ENCODE assay signal across 1 cellular context in genomic region chr13:31540316-31540715, GRCh38.
TF ChIP-seq lines count a peak whose summit lies in the region.

No MANE protein-coding gene starts in this region.

TF ChIP-seq in GM23338, 12 proteins besides CTCF, POLR2A, EP300 and RAD21 (continued from another document):
- TF ChIP-seq, protein P1, sequence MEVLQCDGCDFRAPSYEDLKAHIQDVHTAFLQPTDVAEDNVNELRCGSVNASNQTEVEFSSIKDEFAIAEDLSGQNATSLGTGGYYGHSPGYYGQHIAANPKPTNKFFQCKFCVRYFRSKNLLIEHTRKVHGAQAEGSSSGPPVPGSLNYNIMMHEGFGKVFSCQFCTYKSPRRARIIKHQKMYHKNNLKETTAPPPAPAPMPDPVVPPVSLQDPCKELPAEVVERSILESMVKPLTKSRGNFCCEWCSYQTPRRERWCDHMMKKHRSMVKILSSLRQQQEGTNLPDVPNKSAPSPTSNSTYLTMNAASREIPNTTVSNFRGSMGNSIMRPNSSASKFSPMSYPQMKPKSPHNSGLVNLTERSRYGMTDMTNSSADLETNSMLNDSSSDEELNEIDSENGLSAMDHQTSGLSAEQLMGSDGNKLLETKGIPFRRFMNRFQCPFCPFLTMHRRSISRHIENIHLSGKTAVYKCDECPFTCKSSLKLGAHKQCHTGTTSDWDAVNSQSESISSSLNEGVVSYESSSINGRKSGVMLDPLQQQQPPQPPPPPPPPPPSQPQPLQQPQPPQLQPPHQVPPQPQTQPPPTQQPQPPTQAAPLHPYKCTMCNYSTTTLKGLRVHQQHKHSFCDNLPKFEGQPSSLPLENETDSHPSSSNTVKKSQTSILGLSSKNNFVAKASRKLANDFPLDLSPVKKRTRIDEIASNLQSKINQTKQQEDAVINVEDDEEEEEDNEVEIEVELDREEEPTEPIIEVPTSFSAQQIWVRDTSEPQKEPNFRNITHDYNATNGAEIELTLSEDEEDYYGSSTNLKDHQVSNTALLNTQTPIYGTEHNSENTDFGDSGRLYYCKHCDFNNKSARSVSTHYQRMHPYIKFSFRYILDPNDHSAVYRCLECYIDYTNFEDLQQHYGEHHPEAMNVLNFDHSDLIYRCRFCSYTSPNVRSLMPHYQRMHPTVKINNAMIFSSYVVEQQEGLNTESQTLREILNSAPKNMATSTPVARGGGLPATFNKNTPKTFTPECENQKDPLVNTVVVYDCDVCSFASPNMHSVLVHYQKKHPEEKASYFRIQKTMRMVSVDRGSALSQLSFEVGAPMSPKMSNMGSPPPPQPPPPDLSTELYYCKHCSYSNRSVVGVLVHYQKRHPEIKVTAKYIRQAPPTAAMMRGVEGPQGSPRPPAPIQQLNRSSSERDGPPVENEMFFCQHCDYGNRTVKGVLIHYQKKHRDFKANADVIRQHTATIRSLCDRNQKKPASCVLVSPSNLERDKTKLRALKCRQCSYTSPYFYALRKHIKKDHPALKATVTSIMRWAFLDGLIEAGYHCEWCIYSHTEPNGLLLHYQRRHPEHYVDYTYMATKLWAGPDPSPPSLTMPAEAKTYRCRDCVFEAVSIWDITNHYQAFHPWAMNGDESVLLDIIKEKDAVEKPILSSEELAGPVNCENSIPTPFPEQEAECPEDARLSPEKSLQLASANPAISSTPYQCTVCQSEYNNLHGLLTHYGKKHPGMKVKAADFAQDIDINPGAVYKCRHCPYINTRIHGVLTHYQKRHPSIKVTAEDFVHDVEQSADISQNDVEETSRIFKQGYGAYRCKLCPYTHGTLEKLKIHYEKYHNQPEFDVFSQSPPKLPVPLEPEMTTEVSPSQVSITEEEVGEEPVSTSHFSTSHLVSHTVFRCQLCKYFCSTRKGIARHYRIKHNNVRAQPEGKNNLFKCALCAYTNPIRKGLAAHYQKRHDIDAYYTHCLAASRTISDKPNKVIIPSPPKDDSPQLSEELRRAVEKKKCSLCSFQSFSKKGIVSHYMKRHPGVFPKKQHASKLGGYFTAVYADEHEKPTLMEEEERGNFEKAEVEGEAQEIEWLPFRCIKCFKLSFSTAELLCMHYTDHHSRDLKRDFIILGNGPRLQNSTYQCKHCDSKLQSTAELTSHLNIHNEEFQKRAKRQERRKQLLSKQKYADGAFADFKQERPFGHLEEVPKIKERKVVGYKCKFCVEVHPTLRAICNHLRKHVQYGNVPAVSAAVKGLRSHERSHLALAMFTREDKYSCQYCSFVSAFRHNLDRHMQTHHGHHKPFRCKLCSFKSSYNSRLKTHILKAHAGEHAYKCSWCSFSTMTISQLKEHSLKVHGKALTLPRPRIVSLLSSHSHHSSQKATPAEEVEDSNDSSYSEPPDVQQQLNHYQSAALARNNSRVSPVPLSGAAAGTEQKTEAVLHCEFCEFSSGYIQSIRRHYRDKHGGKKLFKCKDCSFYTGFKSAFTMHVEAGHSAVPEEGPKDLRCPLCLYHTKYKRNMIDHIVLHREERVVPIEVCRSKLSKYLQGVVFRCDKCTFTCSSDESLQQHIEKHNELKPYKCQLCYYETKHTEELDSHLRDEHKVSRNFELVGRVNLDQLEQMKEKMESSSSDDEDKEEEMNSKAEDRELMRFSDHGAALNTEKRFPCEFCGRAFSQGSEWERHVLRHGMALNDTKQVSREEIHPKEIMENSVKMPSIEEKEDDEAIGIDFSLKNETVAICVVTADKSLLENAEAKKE (CRISPR knock-in tag; IDR thresholded peaks at IDR 0.05), result no peak
- TF ChIP-seq, protein P2, sequence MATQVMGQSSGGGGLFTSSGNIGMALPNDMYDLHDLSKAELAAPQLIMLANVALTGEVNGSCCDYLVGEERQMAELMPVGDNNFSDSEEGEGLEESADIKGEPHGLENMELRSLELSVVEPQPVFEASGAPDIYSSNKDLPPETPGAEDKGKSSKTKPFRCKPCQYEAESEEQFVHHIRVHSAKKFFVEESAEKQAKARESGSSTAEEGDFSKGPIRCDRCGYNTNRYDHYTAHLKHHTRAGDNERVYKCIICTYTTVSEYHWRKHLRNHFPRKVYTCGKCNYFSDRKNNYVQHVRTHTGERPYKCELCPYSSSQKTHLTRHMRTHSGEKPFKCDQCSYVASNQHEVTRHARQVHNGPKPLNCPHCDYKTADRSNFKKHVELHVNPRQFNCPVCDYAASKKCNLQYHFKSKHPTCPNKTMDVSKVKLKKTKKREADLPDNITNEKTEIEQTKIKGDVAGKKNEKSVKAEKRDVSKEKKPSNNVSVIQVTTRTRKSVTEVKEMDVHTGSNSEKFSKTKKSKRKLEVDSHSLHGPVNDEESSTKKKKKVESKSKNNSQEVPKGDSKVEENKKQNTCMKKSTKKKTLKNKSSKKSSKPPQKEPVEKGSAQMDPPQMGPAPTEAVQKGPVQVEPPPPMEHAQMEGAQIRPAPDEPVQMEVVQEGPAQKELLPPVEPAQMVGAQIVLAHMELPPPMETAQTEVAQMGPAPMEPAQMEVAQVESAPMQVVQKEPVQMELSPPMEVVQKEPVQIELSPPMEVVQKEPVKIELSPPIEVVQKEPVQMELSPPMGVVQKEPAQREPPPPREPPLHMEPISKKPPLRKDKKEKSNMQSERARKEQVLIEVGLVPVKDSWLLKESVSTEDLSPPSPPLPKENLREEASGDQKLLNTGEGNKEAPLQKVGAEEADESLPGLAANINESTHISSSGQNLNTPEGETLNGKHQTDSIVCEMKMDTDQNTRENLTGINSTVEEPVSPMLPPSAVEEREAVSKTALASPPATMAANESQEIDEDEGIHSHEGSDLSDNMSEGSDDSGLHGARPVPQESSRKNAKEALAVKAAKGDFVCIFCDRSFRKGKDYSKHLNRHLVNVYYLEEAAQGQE (IDR thresholded peaks at IDR 0.05; ENCODE audit: unreplicated experiment), result no peak
- TF ChIP-seq STAT1 (IDR thresholded peaks at IDR 0.05; ENCODE audit: unreplicated experiment), result no peak
- no peak for TF ChIP-seq POLR2AphosphoS5 (IDR thresholded peaks at IDR 0.05; ENCODE audit: low read depth)
- no peak for TF ChIP-seq ETS1 (IDR thresholded peaks at IDR 0.05)
